8 cellular contexts compared by ENCODE assay signal in genomic region chr1:27705545-27705944, GRCh38.
"Had no signal": no experiment of that assay in that cellular context is flagged by ENCODE, and none has a peak within 500 bp of the region (broad histone marks: within the 10 kb centered on the region; RNA-seq: fewer than 3 reads in every experiment).

No MANE protein-coding gene starts in this region.

- H3K4me3 ChIP-seq: GM23248, HAP-1 had no signal

- H3K9ac ChIP-seq: GM23248 had no signal

- ATAC-seq: HepG2 had no signal

- H2AFZ ChIP-seq: GM23248 had no signal

- DNase-seq: GM23248, GOT3, H7, HFFc6, KG1 had no signal

- H3K36me3 ChIP-seq: HAP-1 had no signal

- FAIRE-seq: HepG2 had no signal

- H3K4me1 ChIP-seq: HAP-1 had no signal

- H3K27ac ChIP-seq: GM23248, HL-60 had no signal

- H3K9me3 ChIP-seq: HAP-1 had no signal
